ENCODE assay signal across 34 cellular contexts in genomic region chr7:146084086-146084485, GRCh38. TPM values are rescaled to one million over a fixed set of nuclear protein-coding genes. Genes with fewer than 3 reads are reported as not detected.
DNase-seq lines count a peak whose midpoint lies in the region; ATAC-seq, FAIRE-seq and TF ChIP-seq lines count a peak whose summit lies in the region.
"Had no signal": no experiment of that assay in that cellular context is flagged by ENCODE, and none has a peak within 500 bp of the region (broad histone marks: within the 10 kb centered on the region; RNA-seq: fewer than 3 reads in every experiment).

No MANE protein-coding gene starts in this region.

- no peak for TF ChIP-seq POLR2A in K562 (conservative IDR thresholded peaks at IDR 0.05)

- H3K27ac ChIP-seq in OCI-LY7 (ENCODE audit: low read depth, low read length, poor library complexity, severe bottlenecking): no peak overlapping the region
- no peak overlapping the region for H3K27ac ChIP-seq in K562 (ENCODE audit: extremely low read depth, low read depth, low read length)
- no peak overlapping the region for H3K27ac ChIP-seq in lower lobe of right lung
- H3K27ac ChIP-seq: 22Rv1; A549; BLaER1; BLaER1 treated with 17β-estradiol and CSF1 and Interleukin-3, amounts not matched to agents 10 nM and 100 nM; C4-2B had no signal

- CTCF ChIA-PET in OCI-LY7 (lab: Charles Lee; ENCODE audit: unreplicated experiment) (no interaction called here), K562 (lab: Yijun Ruan, JAX; ENCODE audit: low intra/inter-chr PET ratio) (no interaction called here)

- TF ChIP-seq EP300 in K562 (IDR thresholded peaks at IDR 0.05; ENCODE audit: low read length): no peak

- no peaks in the 10 kb centered on the region for H3K79me2 ChIP-seq in OCI-LY7 (ENCODE audit: insufficient read depth, low read depth, low read length)
- no peaks in the 10 kb centered on the region for H3K79me2 ChIP-seq in K562 (ENCODE audit: control insufficient read depth, insufficient read depth, low read length)

- H3K9me1 ChIP-seq in K562 (ENCODE audit: control insufficient read depth, insufficient read depth, low read length): no peaks in the 10 kb centered on the region

- H3K27me3 ChIP-seq in K562 (ENCODE audit: control insufficient read depth in 2 of 2, insufficient read depth in 2 of 2, low read length in 2 of 2) (no peaks in the 10 kb centered on the region), lower lobe of right lung (ENCODE audit: low read depth) (no peaks in the 10 kb centered on the region)
- H3K27me3 ChIP-seq: BE2C; BLaER1; BLaER1 treated with 17β-estradiol and CSF1 and Interleukin-3, amounts not matched to agents 10 nM and 100 nM had no signal

- H3K4me1 ChIP-seq in OCI-LY7 (ENCODE audit: insufficient read depth, low read length, poor library complexity, severe bottlenecking): peaks cover 8% of the 10 kb centered on the region
- H3K4me1 ChIP-seq in K562 (replicated peaks in 1 of 2; ENCODE audit: control insufficient read depth in 2 of 2, insufficient read depth in 2 of 2, low read length in 2 of 2): no peaks in the 10 kb centered on the region
- no peaks in the 10 kb centered on the region for H3K4me1 ChIP-seq in lower lobe of right lung
- H3K4me1 ChIP-seq: A549; BE2C; BLaER1; BLaER1 treated with 17β-estradiol and CSF1 and Interleukin-3, amounts not matched to agents 10 nM and 100 nM; Caco-2 had no signal

- H3K4me3 ChIP-seq in OCI-LY7 (ENCODE audit: low read depth, low read length, poor library complexity, severe bottlenecking) (no peak overlapping the region), K562 (no peak overlapping the region), lower lobe of right lung (no peak overlapping the region)
- H3K4me3 ChIP-seq: A549; BLaER1; BLaER1 treated with 17β-estradiol and CSF1 and Interleukin-3, amounts not matched to agents 10 nM and 100 nM had no signal

- intact Hi-C loops in OCI-LY7 (cut with micrococcal nuclease; ENCODE audit: unreplicated experiment): no loop called here
- intact Hi-C loops in K562 (cut with micrococcal nuclease): no loop called here
- intact Hi-C loops in lower lobe of right lung (cut with DNase I): loop anchor here (10.0 kb wide), 1 partner anchor 1049 kb away; no protein-coding TSS in a partner anchor

- no peak for TF ChIP-seq CTCF in OCI-LY7 (conservative IDR thresholded peaks at IDR 0.05; ENCODE audit: low read length)
- no peak for TF ChIP-seq CTCF in K562 (IDR thresholded peaks at IDR 0.05 in 2 of 3, conservative IDR thresholded peaks at IDR 0.05 in 1 of 3; ENCODE audit: insufficient read depth in 2 of 3, low read depth in 1 of 3, low read length in 3 of 3)
- no peak for TF ChIP-seq CTCF in lower lobe of right lung (IDR thresholded peaks at IDR 0.05)

- in situ Hi-C loops in K562 (cut with MboI): no loop called here

- no peak for DNase-seq in OCI-LY7 (ENCODE audit: low spot score)
- no peak for DNase-seq in K562 (ENCODE audit: extremely low read depth in 1 of 4, low spot score in 3 of 4)
- DNase-seq in lower lobe of right lung: no peak
- DNase-seq: 8988T; ACHN; AML-193; BE2C; C1 segment of cervical spinal cord; Caco-2; Calu3; CD4-positive, alpha-beta memory T cell; CD4-positive, alpha-beta T cell; CD4-positive, CD25-positive, alpha-beta regulatory T cell; CD8-positive, alpha-beta memory T cell; CD8-positive, alpha-beta T cell; COR-L47; DMS 273 treated with DMSO at 0.1 percent for 48 hours; DMS153; DMS53; DMS79; DMS79 treated with DMSO at 0.1 percent for 48 hours; DND-41; EL had no signal

- no peak; the same call in 2 of the 3 replicates for ATAC-seq in K562
- no peak for ATAC-seq in lower lobe of right lung
- no peak for ATAC-seq in esophagus mucosa
- ATAC-seq: A549; CD8-positive, alpha-beta T cell had no signal

- no peak for FAIRE-seq in K562 (lab: Jason Lieb, UNC)
- FAIRE-seq: A204.1, A549, D721Med had no signal

- POLR2A ChIA-PET in OCI-LY7 (lab: Charles Lee): no interaction called here
- POLR2A ChIA-PET in K562 (lab: Yijun Ruan, JAX): no interaction called here

- no peaks in the 10 kb centered on the region for H3K9me2 ChIP-seq in OCI-LY7 (ENCODE audit: insufficient read depth, low read length)

- H4K20me1 ChIP-seq in OCI-LY7 (ENCODE audit: insufficient read depth, low read length) (no peaks in the 10 kb centered on the region), K562 (replicated peaks; ENCODE audit: control insufficient read depth, insufficient read depth, low read length) (no peaks in the 10 kb centered on the region)
- H4K20me1 ChIP-seq: BLaER1; BLaER1 treated with 17β-estradiol and CSF1 and Interleukin-3, amounts not matched to agents 10 nM and 100 nM had no signal

- H2AFZ ChIP-seq in OCI-LY7 (ENCODE audit: low read length) (peak overlapping the region; percentile 25), K562 (ENCODE audit: low read depth, low read length) (no peak overlapping the region)

- BruUV-seq in OCI-LY7 (replicated peaks; lab: Mats Ljungman, UMichigan) (no TSS peak), K562 (replicated peaks; lab: Mats Ljungman, UMichigan) (no TSS peak)

- H3K9me3 ChIP-seq in OCI-LY7 (ENCODE audit: low read length): no peaks in the 10 kb centered on the region
- no peaks in the 10 kb centered on the region for H3K9me3 ChIP-seq in K562 (replicated peaks; ENCODE audit: control insufficient read depth, insufficient read depth, low read depth, low read length)
- no peaks in the 10 kb centered on the region for H3K9me3 ChIP-seq in lower lobe of right lung
- H3K9me3 ChIP-seq: A549; BE2C; BLaER1; BLaER1 treated with 17β-estradiol and CSF1 and Interleukin-3, amounts not matched to agents 10 nM and 100 nM; Caco-2 had no signal

- TF ChIP-seq RAD21 in K562 (CRISPR knock-in tag; conservative IDR thresholded peaks at IDR 0.05 in 1 of 2, IDR thresholded peaks at IDR 0.05 in 1 of 2): no peak

- H3K4me2 ChIP-seq in OCI-LY7 (ENCODE audit: low read length) (no peak overlapping the region), K562 (ENCODE audit: insufficient read depth, low read length) (no peak overlapping the region)
- H3K4me2 ChIP-seq: A549; BLaER1; BLaER1 treated with 17β-estradiol and CSF1 and Interleukin-3, amounts not matched to agents 10 nM and 100 nM had no signal

- H3K36me3 ChIP-seq in OCI-LY7 (ENCODE audit: insufficient read depth, low read length) (no peaks in the 10 kb centered on the region), K562 (ENCODE audit: control insufficient read depth, insufficient read depth, low read length) (no peaks in the 10 kb centered on the region; the same call in 2 of the 3 replicates), lower lobe of right lung (no peaks in the 10 kb centered on the region)
- H3K36me3 ChIP-seq: BE2C; BLaER1; BLaER1 treated with 17β-estradiol and CSF1 and Interleukin-3, amounts not matched to agents 10 nM and 100 nM had no signal

- 2% methylated on average over 6 of the region's 6 CpGs for WGBS in K562 (ENCODE audit: insufficient coverage, low coverage, missing lambda C conversion rate)

- H3K9ac ChIP-seq in K562 (ENCODE audit: insufficient read depth in 1 of 2, low read depth in 2 of 2, low read length in 2 of 2): no peak overlapping the region
- H3K9ac ChIP-seq: BLaER1; BLaER1 treated with 17β-estradiol and CSF1 and Interleukin-3, amounts not matched to agents 10 nM and 100 nM had no signal

TF ChIP-seq in K562, 482 proteins besides CTCF, POLR2A, EP300 and RAD21 (continues in another document):
- TF ChIP-seq BCL6 (CRISPR knock-in tag; IDR thresholded peaks at IDR 0.05) (no peak), MEIS2 (IDR thresholded peaks at IDR 0.05; ENCODE audit: partially characterized antibody) (peak; percentile 70), KAT7 (CRISPR knock-in tag; IDR thresholded peaks at IDR 0.05; ENCODE audit: borderline replicate concordance) (no peak), PBX2 (CRISPR knock-in tag; IDR thresholded peaks at IDR 0.05; ENCODE audit: low read depth) (no peak), PBX2 (tag; conservative IDR thresholded peaks at IDR 0.05; ENCODE audit: low read depth) (peak; percentile 28; the same call in 1 of the 2 replicates)

RNA-seq across cellular contexts. Expression of gene CNTNAP2, which starts 32.5 kb away (rescaled TPM):
- total RNA-seq in OCI-LY7 (2014; rRNA removed; shearing (Covaris generic)): 0.28 and 0.36 TPM in 2 replicates
- total RNA-seq in OCI-LY7 (2022): 0.41 TPM in 1 of 2 replicates, not detected in the other
- total RNA-seq in K562 (2011; cell fraction: chromatin; rRNA removed; ENCODE audit: low replicate concordance): 0.23 and 0.49 TPM in 2 replicates
- total RNA-seq in K562 (2011; cell fraction: nucleolus; rRNA removed): 0.17 and 0.26 TPM in 2 replicates
- total RNA-seq in K562 (2011; cell fraction: nucleoplasm; rRNA removed): 0.29 and 0.46 TPM in 2 replicates
- total RNA-seq in K562 (2014; rRNA removed): 0.09 and 0.37 TPM in 2 replicates
- 0.07 TPM in 1 of 2 replicates, not detected in the other for total RNA-seq in K562 (2014; rRNA removed; fragmentation: Illumina TruSeq; extraction: Trizol)
- 0.18 and 0.53 TPM in 2 replicates for total RNA-seq in K562 (2015; rRNA removed; fragmentation: Illumina TruSeq; extraction: Trizol)
- total RNA-seq in K562 (2021): 0.11 and 0.62 TPM in 2 replicates
- not detected in 2 replicates for polyA plus RNA-seq in K562 (2011; rRNA removed)
- 0.01 TPM in 1 of 2 replicates, not detected in the other for polyA plus RNA-seq in K562 (2011; cell fraction: cytosol; rRNA removed)
- polyA plus RNA-seq in K562 (2011; cell fraction: nucleus; rRNA removed): 0.62 and 0.64 TPM in 2 replicates
- polyA plus RNA-seq in K562 (2012): 0.08 and 0.14 TPM in 2 replicates
- polyA plus RNA-seq in K562 (2014; fragmentation: Illumina TruSeq; extraction: Trizol): 0.10 TPM in 1 of 2 replicates, not detected in the other
- polyA plus RNA-seq in K562 (2014; fragmentation: Nextera tagmentation; extraction: Ambion mirVana): not detected
- 0.04 TPM in 1 of 2 replicates, not detected in the other for polyA plus RNA-seq in K562 (2014; rRNA removed)
- polyA minus RNA-seq in K562 (2011; rRNA and poly(A)+ RNA removed): 0.03 and 0.04 TPM in 2 replicates
- not detected in 2 replicates for polyA minus RNA-seq in K562 (2011; cell fraction: cytosol; rRNA and poly(A)+ RNA removed)
- 0.22 and 0.54 TPM in 2 replicates for polyA minus RNA-seq in K562 (2011; cell fraction: nucleus; rRNA and poly(A)+ RNA removed)
- 0.59 TPM for total RNA-seq in lower lobe of right lung
- total RNA-seq in esophagus mucosa: 1.2 TPM
- total RNA-seq: CD4-positive, alpha-beta T cell; CD4-positive, CD25-positive, alpha-beta regulatory T cell; CD8-positive, alpha-beta memory T cell had no signal
- polyA plus RNA-seq: AG04450; BJ; CD14-positive monocyte; CD8-positive, alpha-beta memory T cell had no signal
